ENCODE assay signal across 1 cellular context in genomic region chr3:120462409-120462959, GRCh38.
TF ChIP-seq lines count a peak whose summit lies in the region.

No MANE protein-coding gene starts in this region.

TF ChIP-seq in GM23338, 12 proteins besides CTCF, POLR2A, EP300 and RAD21:
- TF ChIP-seq, protein P1, sequence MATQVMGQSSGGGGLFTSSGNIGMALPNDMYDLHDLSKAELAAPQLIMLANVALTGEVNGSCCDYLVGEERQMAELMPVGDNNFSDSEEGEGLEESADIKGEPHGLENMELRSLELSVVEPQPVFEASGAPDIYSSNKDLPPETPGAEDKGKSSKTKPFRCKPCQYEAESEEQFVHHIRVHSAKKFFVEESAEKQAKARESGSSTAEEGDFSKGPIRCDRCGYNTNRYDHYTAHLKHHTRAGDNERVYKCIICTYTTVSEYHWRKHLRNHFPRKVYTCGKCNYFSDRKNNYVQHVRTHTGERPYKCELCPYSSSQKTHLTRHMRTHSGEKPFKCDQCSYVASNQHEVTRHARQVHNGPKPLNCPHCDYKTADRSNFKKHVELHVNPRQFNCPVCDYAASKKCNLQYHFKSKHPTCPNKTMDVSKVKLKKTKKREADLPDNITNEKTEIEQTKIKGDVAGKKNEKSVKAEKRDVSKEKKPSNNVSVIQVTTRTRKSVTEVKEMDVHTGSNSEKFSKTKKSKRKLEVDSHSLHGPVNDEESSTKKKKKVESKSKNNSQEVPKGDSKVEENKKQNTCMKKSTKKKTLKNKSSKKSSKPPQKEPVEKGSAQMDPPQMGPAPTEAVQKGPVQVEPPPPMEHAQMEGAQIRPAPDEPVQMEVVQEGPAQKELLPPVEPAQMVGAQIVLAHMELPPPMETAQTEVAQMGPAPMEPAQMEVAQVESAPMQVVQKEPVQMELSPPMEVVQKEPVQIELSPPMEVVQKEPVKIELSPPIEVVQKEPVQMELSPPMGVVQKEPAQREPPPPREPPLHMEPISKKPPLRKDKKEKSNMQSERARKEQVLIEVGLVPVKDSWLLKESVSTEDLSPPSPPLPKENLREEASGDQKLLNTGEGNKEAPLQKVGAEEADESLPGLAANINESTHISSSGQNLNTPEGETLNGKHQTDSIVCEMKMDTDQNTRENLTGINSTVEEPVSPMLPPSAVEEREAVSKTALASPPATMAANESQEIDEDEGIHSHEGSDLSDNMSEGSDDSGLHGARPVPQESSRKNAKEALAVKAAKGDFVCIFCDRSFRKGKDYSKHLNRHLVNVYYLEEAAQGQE (IDR thresholded peaks at IDR 0.05; ENCODE audit: unreplicated experiment) = no peak
- TF ChIP-seq ETS1 (IDR thresholded peaks at IDR 0.05) (no peak), POLR2AphosphoS5 (IDR thresholded peaks at IDR 0.05; ENCODE audit: low read depth) (no peak), EZH2phosphoT487 (IDR thresholded peaks at IDR 0.05; ENCODE audit: unreplicated experiment) (no peak), ZNF114 (CRISPR knock-in tag; IDR thresholded peaks at IDR 0.05) (no peak), ZNF331 (CRISPR knock-in tag; IDR thresholded peaks at IDR 0.05; ENCODE audit: low read depth) (no peak), EZH2 (IDR thresholded peaks at IDR 0.05; ENCODE audit: low read depth, unreplicated experiment) (no peak), CREB1 (CRISPR knock-in tag; IDR thresholded peaks at IDR 0.05; ENCODE audit: low read depth) (no peak), JUNB (IDR thresholded peaks at IDR 0.05; ENCODE audit: unreplicated experiment) (no peak)
